In the genomic region with DNA sequence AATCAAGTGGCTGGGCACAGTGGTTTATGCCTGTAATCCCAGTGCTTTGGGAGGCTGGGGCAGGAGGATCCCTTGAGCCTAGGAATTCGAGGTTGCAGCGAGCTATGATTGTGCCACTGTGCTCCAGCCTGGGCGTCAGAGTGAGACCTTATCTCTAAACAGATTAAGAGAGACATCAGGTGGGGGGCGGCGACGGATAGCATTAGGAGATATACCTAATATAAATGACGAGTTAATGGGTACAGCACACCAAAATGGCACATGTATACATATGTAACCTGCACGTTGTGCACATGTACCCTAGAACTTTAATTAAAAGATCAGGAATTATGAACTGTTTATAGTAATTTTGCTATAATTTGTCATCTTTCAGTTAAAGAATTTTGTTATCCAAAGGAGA, we compare ENCODE assay signal across 35 cellular contexts. TPM values are rescaled to one million over a fixed set of nuclear protein-coding genes. Genes with fewer than 3 reads are reported as not detected.
DNase-seq lines count a peak whose midpoint lies in the region; ATAC-seq and TF ChIP-seq lines count a peak whose summit lies in the region.
"Had no signal": no experiment of that assay in that cellular context is flagged by ENCODE, and none has a peak within 500 bp of the region (broad histone marks: within the 10 kb centered on the region; RNA-seq: fewer than 3 reads in every experiment).

No MANE protein-coding gene starts in this region.

- CTCF ChIA-PET in activated CD4-positive, alpha-beta T cell treated with anti-CD3 and anti-CD28 coated beads for 36 hours (lab: Charles Lee): no interaction called here
- CTCF ChIA-PET in A673 (lab: Charles Lee): no interaction called here

- in situ Hi-C loops in gastrocnemius medialis (cut with MboI; ENCODE audit: low sequenced_read_pairs in 4 of 4): loop anchor here in 1 of 4 donors (25.0 kb wide), 1 partner anchor 310 kb away; no protein-coding TSS in a partner anchor

- H3K36me3 ChIP-seq in hepatocyte (replicated peaks; ENCODE audit: insufficient read depth, low read depth): no peaks in the 10 kb centered on the region
- H3K36me3 ChIP-seq in A673 (ENCODE audit: insufficient read depth, low read length, poor library complexity, severe bottlenecking): peaks cover 5% of the 10 kb centered on the region
- H3K36me3 ChIP-seq in gastrocnemius medialis: peaks cover 6 to 19% of the 10 kb centered on the region in 2 donors

- H3K4me3 Mint-ChIP-seq in activated CD4-positive, alpha-beta T cell treated with anti-CD3 and anti-CD28 coated beads for 36 hours: no peak overlapping the region
- H3K4me3 Mint-ChIP-seq in activated T-helper 1 cell treated with anti-CD3 and anti-CD28 coated beads, Interleukin-12 subunit alpha, Interleukin-12 subunit beta, Interleukin-2, Interleukin-4 antibody, amounts not matched to agents 30 ng/mL and 10 ng/mL and 1 ng/mL, durations not matched to agents 14 hours and 24 hours and 36 hours: no peak overlapping the region
- H3K4me3 Mint-ChIP-seq: activated CD4-positive, alpha-beta T cell treated with anti-CD3 and anti-CD28 coated beads, Interleukin-2, amount 10 ng/mL, durations not matched to agents 7 days and 5 days; CD4-positive, CD25-positive, alpha-beta regulatory T cell; nephron progenitor cell had no signal

- POLR2A ChIA-PET in activated CD4-positive, alpha-beta T cell treated with anti-CD3 and anti-CD28 coated beads for 36 hours (lab: Charles Lee): interaction anchor here (1.0 to 1.3 kb wide), 2 partner anchors 9 to 71 kb away, joined by 4 to 8 read pairs; no protein-coding TSS in a partner anchor
- POLR2A ChIA-PET in A673 (lab: Charles Lee; ENCODE audit: low non-redundant PET): interaction anchor here (0.7 kb wide), 1 partner anchor 527 kb away, joined by 5 read pairs; no protein-coding TSS in a partner anchor

- H3K4me1 Mint-ChIP-seq in activated CD4-positive, alpha-beta T cell treated with anti-CD3 and anti-CD28 coated beads for 36 hours: peaks cover 29% of the 10 kb centered on the region
- H3K4me1 Mint-ChIP-seq in activated T-helper 1 cell treated with anti-CD3 and anti-CD28 coated beads, Interleukin-12 subunit alpha, Interleukin-12 subunit beta, Interleukin-2, Interleukin-4 antibody, amounts not matched to agents 30 ng/mL and 10 ng/mL and 1 ng/mL, durations not matched to agents 14 hours and 24 hours and 36 hours (ENCODE audit: low read depth): peaks cover 44% of the 10 kb centered on the region
- H3K4me1 Mint-ChIP-seq: nephron progenitor cell had no signal

- intact Hi-C loops in activated CD4-positive, alpha-beta T cell treated with anti-CD3 and anti-CD28 coated beads for 36 hours (cut with DNase I, micrococcal nuclease): loop anchor here (2.0 kb wide), 2 partner anchors 44 to 298 kb away; no protein-coding TSS in a partner anchor
- intact Hi-C loops in activated T-helper 1 cell treated with anti-CD3 and anti-CD28 coated beads, Interleukin-12 subunit alpha, Interleukin-12 subunit beta, Interleukin-2, Interleukin-4 antibody, amounts not matched to agents 30 ng/mL and 10 ng/mL and 1 ng/mL, durations not matched to agents 14 hours and 24 hours and 36 hours (cut with micrococcal nuclease): loop anchor here (1.0 to 2.0 kb wide), 4 partner anchors 9 to 298 kb away; no protein-coding TSS in a partner anchor
- intact Hi-C loops in A673 (cut with micrococcal nuclease; ENCODE audit: unreplicated experiment): no loop called here
- intact Hi-C loops in gastrocnemius medialis (cut with DNase I; ENCODE audit: low total_unique reads): no loop called here

- BruUV-seq in A673 (replicated peaks; lab: Mats Ljungman, UMichigan): no TSS peak

- no peak for TF ChIP-seq POLR2A in gastrocnemius medialis (IDR thresholded peaks at IDR 0.05)

- no peaks in the 10 kb centered on the region for H4K20me1 ChIP-seq in hepatocyte (ENCODE audit: insufficient read depth, poor library complexity, severe bottlenecking)

- peak overlapping the region; percentile 29 for H3K27ac ChIP-seq in hepatocyte
- no peak overlapping the region for H3K27ac ChIP-seq in A673 (ENCODE audit: low read depth, low read length, poor library complexity, severe bottlenecking)
- H3K27ac ChIP-seq in gastrocnemius medialis: no peak overlapping the region
- H3K27ac ChIP-seq: body of pancreas, gastroesophageal sphincter, upper lobe of left lung, VCaP had no signal

- H2AFZ ChIP-seq in hepatocyte: no peak overlapping the region

- no peak for DNase-seq in activated CD4-positive, alpha-beta T cell treated with anti-CD3 and anti-CD28 coated beads for 36 hours
- DNase-seq in activated CD4-positive, alpha-beta T cell treated with anti-CD3 and anti-CD28 coated beads, Interleukin-2, amount 50 U/mL, for 48 hours: no peak
- DNase-seq in activated T-helper 1 cell treated with anti-CD3 and anti-CD28 coated beads, Interleukin-12 subunit alpha, Interleukin-12 subunit beta, Interleukin-2, Interleukin-4 antibody, amounts not matched to agents 30 ng/mL and 10 ng/mL and 1 ng/mL, durations not matched to agents 14 hours and 24 hours and 36 hours (ENCODE audit: low spot score): no peak
- no peak for DNase-seq in hepatocyte (ENCODE audit: low spot score)
- no peak for DNase-seq in A673 (ENCODE audit: low spot score)
- DNase-seq in iPS-NIHi7 (ENCODE audit: extremely low spot score): no peak
- no peak for DNase-seq in gastrocnemius medialis
- DNase-seq: activated CD4-positive, alpha-beta T cell treated with anti-CD3 and anti-CD28 coated beads, Interleukin-2, amount 10 ng/mL, durations not matched to agents 7 days and 5 days; activated CD8-positive, alpha-beta memory T cell treated with anti-CD3 and anti-CD28 coated beads, Interleukin-2, amount 50 U/mL, for 4 hours; activated gamma-delta T cell treated with Interleukin-2 at 50 U/mL for 16 hours; AML-193; body of pancreas; Calu3; CD4-positive, CD25-positive, alpha-beta regulatory T cell; cerebellar nuclear complex; DMS79; hippocampal formation; left cardiac atrium; mucosa of descending colon; MV-4-11; NCI-H1436; NCI-H2081 treated with DMSO at 0.1 percent for 48 hours; NCI-H345; NCI-H69; nephron progenitor cell; SHP77; stimulated activated naive CD4-positive, alpha-beta T cell; T-helper 9 cell; upper lobe of left lung had no signal

- ATAC-seq in activated CD4-positive, alpha-beta T cell treated with anti-CD3 and anti-CD28 coated beads for 36 hours: no peak
- ATAC-seq in gastrocnemius medialis: no peak
- ATAC-seq: body of pancreas, gastroesophageal sphincter, HCT116, mucosa of descending colon, Panc1 had no signal

- no peaks in the 10 kb centered on the region for H3K27me3 Mint-ChIP-seq in activated CD4-positive, alpha-beta T cell treated with anti-CD3 and anti-CD28 coated beads for 36 hours
- H3K27me3 Mint-ChIP-seq in activated T-helper 1 cell treated with anti-CD3 and anti-CD28 coated beads, Interleukin-12 subunit alpha, Interleukin-12 subunit beta, Interleukin-2, Interleukin-4 antibody, amounts not matched to agents 30 ng/mL and 10 ng/mL and 1 ng/mL, durations not matched to agents 14 hours and 24 hours and 36 hours (ENCODE audit: insufficient read depth): no peaks in the 10 kb centered on the region
- H3K27me3 Mint-ChIP-seq: activated CD4-positive, alpha-beta T cell treated with anti-CD3 and anti-CD28 coated beads, Interleukin-2, amount 10 ng/mL, durations not matched to agents 7 days and 5 days; CD4-positive, CD25-positive, alpha-beta regulatory T cell; IgD-negative memory B cell had no signal

- H3K4me3 ChIP-seq in GM08714 (ENCODE audit: low read length) (peak overlapping the region; percentile 20; the same call in 1 of the 2 replicates), hepatocyte (no peak overlapping the region), A673 (ENCODE audit: low read depth, low read length, poor library complexity, severe bottlenecking) (no peak overlapping the region), gastrocnemius medialis (no peak overlapping the region)
- H3K4me3 ChIP-seq: body of pancreas, gastroesophageal sphincter, mucosa of descending colon, upper lobe of left lung had no signal

- peaks cover 26% of the 10 kb centered on the region for H3K36me3 Mint-ChIP-seq in activated CD4-positive, alpha-beta T cell treated with anti-CD3 and anti-CD28 coated beads for 36 hours (ENCODE audit: low read depth)
- peaks cover 36% of the 10 kb centered on the region for H3K36me3 Mint-ChIP-seq in activated T-helper 1 cell treated with anti-CD3 and anti-CD28 coated beads, Interleukin-12 subunit alpha, Interleukin-12 subunit beta, Interleukin-2, Interleukin-4 antibody, amounts not matched to agents 30 ng/mL and 10 ng/mL and 1 ng/mL, durations not matched to agents 14 hours and 24 hours and 36 hours (ENCODE audit: low read depth)

- peak overlapping the region; percentile 65 for H3K27ac Mint-ChIP-seq in activated CD4-positive, alpha-beta T cell treated with anti-CD3 and anti-CD28 coated beads for 36 hours
- peak overlapping the region; percentile 89 for H3K27ac Mint-ChIP-seq in activated T-helper 1 cell treated with anti-CD3 and anti-CD28 coated beads, Interleukin-12 subunit alpha, Interleukin-12 subunit beta, Interleukin-2, Interleukin-4 antibody, amounts not matched to agents 30 ng/mL and 10 ng/mL and 1 ng/mL, durations not matched to agents 14 hours and 24 hours and 36 hours
- H3K27ac Mint-ChIP-seq: activated CD4-positive, alpha-beta T cell treated with anti-CD3 and anti-CD28 coated beads, Interleukin-2, amount 10 ng/mL, durations not matched to agents 7 days and 5 days; nephron progenitor cell had no signal

- no peaks in the 10 kb centered on the region for H3K9me2 ChIP-seq in hepatocyte (replicated peaks; ENCODE audit: insufficient read depth)

- H3K4me1 ChIP-seq in hepatocyte (ENCODE audit: insufficient read depth): no peaks in the 10 kb centered on the region
- no peaks in the 10 kb centered on the region for H3K4me1 ChIP-seq in A673 (ENCODE audit: insufficient read depth, low read length, poor library complexity, severe bottlenecking)
- H3K4me1 ChIP-seq in gastrocnemius medialis: no peaks in the 10 kb centered on the region
- H3K4me1 ChIP-seq: body of pancreas, gastroesophageal sphincter, upper lobe of left lung had no signal

- H3K9me3 ChIP-seq in hepatocyte (ENCODE audit: low read depth) (no peaks in the 10 kb centered on the region), A673 (ENCODE audit: low read depth, low read length, poor library complexity, severe bottlenecking) (no peaks in the 10 kb centered on the region), gastrocnemius medialis (no peaks in the 10 kb centered on the region)
- H3K9me3 ChIP-seq: body of pancreas, gastroesophageal sphincter, mucosa of descending colon, upper lobe of left lung had no signal

- H3K79me2 ChIP-seq in hepatocyte: no peaks in the 10 kb centered on the region

- H3K27me3 ChIP-seq in hepatocyte (no peaks in the 10 kb centered on the region), A673 (replicated peaks; ENCODE audit: insufficient read depth, low read depth, low read length, poor library complexity) (no peaks in the 10 kb centered on the region), gastrocnemius medialis (no peaks in the 10 kb centered on the region)
- H3K27me3 ChIP-seq: body of pancreas, gastroesophageal sphincter, upper lobe of left lung had no signal

- WGBS in hepatocyte (ENCODE audit: low lambda C conversion rate, missing lambda C conversion rate): 84% methylated on average over 8 of the region's 8 CpGs

- H3K4me2 ChIP-seq in hepatocyte: no peak overlapping the region

- TF ChIP-seq CTCF in hepatocyte (IDR thresholded peaks at IDR 0.05; ENCODE audit: poor library complexity) (no peak), A673 (conservative IDR thresholded peaks at IDR 0.05; ENCODE audit: low read depth, low read length) (no peak), gastrocnemius medialis (IDR thresholded peaks at IDR 0.05 in 4 of 5, conservative IDR thresholded peaks at IDR 0.05 in 1 of 5) (no peak)

- no peaks in the 10 kb centered on the region for H3K9me3 Mint-ChIP-seq in activated CD4-positive, alpha-beta T cell treated with anti-CD3 and anti-CD28 coated beads for 36 hours (ENCODE audit: low read depth)
- H3K9me3 Mint-ChIP-seq in activated T-helper 1 cell treated with anti-CD3 and anti-CD28 coated beads, Interleukin-12 subunit alpha, Interleukin-12 subunit beta, Interleukin-2, Interleukin-4 antibody, amounts not matched to agents 30 ng/mL and 10 ng/mL and 1 ng/mL, durations not matched to agents 14 hours and 24 hours and 36 hours: no peaks in the 10 kb centered on the region
- H3K9me3 Mint-ChIP-seq: activated CD4-positive, alpha-beta T cell treated with anti-CD3 and anti-CD28 coated beads, Interleukin-2, amount 10 ng/mL, durations not matched to agents 7 days and 5 days; CD4-positive, CD25-positive, alpha-beta regulatory T cell; IgD-negative memory B cell had no signal

RNA-seq across cellular contexts. Expression of a gene that starts 10.3 kb away (rescaled TPM):
- total RNA-seq in activated CD4-positive, alpha-beta T cell treated with anti-CD3 and anti-CD28 coated beads for 36 hours: 10 to 100 TPM; 85.4 to 87.2 TPM
- total RNA-seq in activated T-helper 1 cell treated with anti-CD3 and anti-CD28 coated beads, Interleukin-12 subunit alpha, Interleukin-12 subunit beta, Interleukin-2, Interleukin-4 antibody, amounts not matched to agents 30 ng/mL and 10 ng/mL and 1 ng/mL, durations not matched to agents 14 hours and 24 hours and 36 hours: 86.3 and 91.2 TPM in 2 replicates
- total RNA-seq in hepatocyte (16.3 and 19.2 TPM in 2 replicates), A673 (2021) (79.8 and 80.4 TPM in 2 replicates), gastrocnemius medialis (10 to 100 TPM in 2 of 4 donors, 1 to 10 TPM in 2; 6.4 to 18.7 (median 12.5) TPM)
- 41.6 and 46.9 TPM in 2 replicates for polyA plus RNA-seq in hepatocyte

RNA-seq across cellular contexts. Expression of a gene that starts 10.9 kb away (rescaled TPM):
- total RNA-seq in activated CD4-positive, alpha-beta T cell treated with anti-CD3 and anti-CD28 coated beads for 36 hours: under 1 TPM; 0.14 to 0.21 TPM
- 0.13 and 0.17 TPM in 2 replicates for total RNA-seq in activated T-helper 1 cell treated with anti-CD3 and anti-CD28 coated beads, Interleukin-12 subunit alpha, Interleukin-12 subunit beta, Interleukin-2, Interleukin-4 antibody, amounts not matched to agents 30 ng/mL and 10 ng/mL and 1 ng/mL, durations not matched to agents 14 hours and 24 hours and 36 hours
- 0.04 and 0.07 TPM in 2 replicates for total RNA-seq in hepatocyte
- polyA plus RNA-seq in hepatocyte: 0.05 TPM in 1 of 2 replicates, not detected in the other
- total RNA-seq in A673 (2021): 0.26 and 0.50 TPM in 2 replicates
- total RNA-seq in gastrocnemius medialis: not detected
- polyA plus RNA-seq: IgD-negative memory B cell had no signal

RNA-seq across cellular contexts. Expression of a gene that starts 52.9 kb away (rescaled TPM):
- total RNA-seq in activated CD4-positive, alpha-beta T cell treated with anti-CD3 and anti-CD28 coated beads for 36 hours: not detected
- total RNA-seq in activated T-helper 1 cell treated with anti-CD3 and anti-CD28 coated beads, Interleukin-12 subunit alpha, Interleukin-12 subunit beta, Interleukin-2, Interleukin-4 antibody, amounts not matched to agents 30 ng/mL and 10 ng/mL and 1 ng/mL, durations not matched to agents 14 hours and 24 hours and 36 hours: 0.03 TPM in 1 of 2 replicates, not detected in the other
- 0.77 and 0.80 TPM in 2 replicates for total RNA-seq in hepatocyte
- polyA plus RNA-seq in hepatocyte: 0.42 TPM in 1 of 2 replicates, not detected in the other
- total RNA-seq in A673 (2021): 6.0 and 8.4 TPM in 2 replicates
- total RNA-seq in gastrocnemius medialis: under 1 TPM in 2 of 4 donors, not detected in 2; 0.04 to 0.07 TPM
- total RNA-seq: activated CD4-positive, alpha-beta T cell treated with anti-CD3 and anti-CD28 coated beads, Interleukin-2, amount 10 ng/mL, durations not matched to agents 7 days and 5 days; CD4-positive, CD25-positive, alpha-beta regulatory T cell had no signal
- polyA plus RNA-seq: CD4-positive, CD25-positive, alpha-beta regulatory T cell; IgD-negative memory B cell had no signal

Comparison
In these comparisons a context has a peak if more than half of its experiments do, and no peak if none do; other contexts are left out.
1. intact Hi-C loops: an anchor here in activated CD4-positive, alpha-beta T cell treated with anti-CD3 and anti-CD28 coated beads for 36 hours (2.0 kb wide) and activated T-helper 1 cell treated with anti-CD3 and anti-CD28 coated beads, Interleukin-12 subunit alpha, Interleukin-12 subunit beta, Interleukin-2, Interleukin-4 antibody, amounts not matched to agents 30 ng/mL and 10 ng/mL and 1 ng/mL, durations not matched to agents 14 hours and 24 hours and 36 hours (1.0 to 2.0 kb wide); none called in A673 and gastrocnemius medialis.